In the genomic region with DNA sequence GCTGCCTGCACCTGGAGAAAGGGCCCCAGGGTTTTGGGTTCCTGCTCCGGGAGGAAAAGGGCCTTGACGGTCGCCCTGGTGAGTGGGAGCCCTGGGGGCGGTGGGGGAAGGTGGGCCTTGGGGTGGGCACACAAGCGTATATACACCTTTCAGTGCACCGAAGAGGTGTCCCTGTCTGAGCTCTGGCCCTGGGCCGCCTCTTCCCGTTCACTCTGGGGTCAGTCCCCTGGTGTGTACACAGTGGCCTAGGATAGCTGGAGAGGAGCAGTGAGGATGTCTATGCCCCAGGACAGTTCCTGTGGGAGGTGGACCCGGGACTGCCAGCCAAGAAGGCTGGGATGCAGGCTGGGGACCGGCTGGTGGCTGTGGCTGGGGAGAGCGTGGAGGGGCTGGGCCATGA, we compare ENCODE assay signal across 2 cellular contexts.
TF ChIP-seq lines count a peak whose summit lies in the region.

No MANE protein-coding gene starts in this region.

TF ChIP-seq in SK-N-SH, 30 proteins besides CTCF, POLR2A, EP300 and RAD21:
- TF ChIP-seq FOXM1 (IDR thresholded peaks at IDR 0.05; ENCODE audit: low read depth) (no peak), FOSL2 (IDR thresholded peaks at IDR 0.05; ENCODE audit: borderline replicate concordance, low read depth) (no peak), EZH2phosphoT487 (IDR thresholded peaks at IDR 0.05; ENCODE audit: borderline replicate concordance, low read depth) (no peak), MXI1 (IDR thresholded peaks at IDR 0.05; ENCODE audit: low read depth, low read length) (no peak)

TF ChIP-seq in SK-N-SH treated with all-trans-retinoic acid at 6 μM for 48 hours, 23 proteins besides CTCF, POLR2A, EP300 and RAD21:
- TF ChIP-seq TCF4 (CRISPR knock-in tag; IDR thresholded peaks at IDR 0.05; ENCODE audit: borderline replicate concordance) (no peak), ARNTL (CRISPR knock-in tag; IDR thresholded peaks at IDR 0.05; ENCODE audit: borderline replicate concordance, low read depth) (no peak), OSR1 (CRISPR knock-in tag; IDR thresholded peaks at IDR 0.05) (no peak), CSDC2 (CRISPR knock-in tag; IDR thresholded peaks at IDR 0.05) (no peak), GLIS3 (CRISPR knock-in tag; IDR thresholded peaks at IDR 0.05) (no peak), PPARA (CRISPR knock-in tag; IDR thresholded peaks at IDR 0.05; ENCODE audit: borderline replicate concordance) (no peak), ZNF8 (CRISPR knock-in tag; IDR thresholded peaks at IDR 0.05) (no peak), ISL1 (CRISPR knock-in tag; IDR thresholded peaks at IDR 0.05) (no peak), ESRRG (CRISPR knock-in tag; IDR thresholded peaks at IDR 0.05) (no peak), BACH2 (CRISPR knock-in tag; IDR thresholded peaks at IDR 0.05; ENCODE audit: borderline replicate concordance) (no peak), TOX (CRISPR knock-in tag; IDR thresholded peaks at IDR 0.05; ENCODE audit: borderline replicate concordance) (no peak), CSRNP3 (CRISPR knock-in tag; IDR thresholded peaks at IDR 0.05) (no peak), ZFP3 (CRISPR knock-in tag; IDR thresholded peaks at IDR 0.05) (no peak), ZFP30 (CRISPR knock-in tag; IDR thresholded peaks at IDR 0.05) (no peak)
- TF ChIP-seq, protein P1, sequence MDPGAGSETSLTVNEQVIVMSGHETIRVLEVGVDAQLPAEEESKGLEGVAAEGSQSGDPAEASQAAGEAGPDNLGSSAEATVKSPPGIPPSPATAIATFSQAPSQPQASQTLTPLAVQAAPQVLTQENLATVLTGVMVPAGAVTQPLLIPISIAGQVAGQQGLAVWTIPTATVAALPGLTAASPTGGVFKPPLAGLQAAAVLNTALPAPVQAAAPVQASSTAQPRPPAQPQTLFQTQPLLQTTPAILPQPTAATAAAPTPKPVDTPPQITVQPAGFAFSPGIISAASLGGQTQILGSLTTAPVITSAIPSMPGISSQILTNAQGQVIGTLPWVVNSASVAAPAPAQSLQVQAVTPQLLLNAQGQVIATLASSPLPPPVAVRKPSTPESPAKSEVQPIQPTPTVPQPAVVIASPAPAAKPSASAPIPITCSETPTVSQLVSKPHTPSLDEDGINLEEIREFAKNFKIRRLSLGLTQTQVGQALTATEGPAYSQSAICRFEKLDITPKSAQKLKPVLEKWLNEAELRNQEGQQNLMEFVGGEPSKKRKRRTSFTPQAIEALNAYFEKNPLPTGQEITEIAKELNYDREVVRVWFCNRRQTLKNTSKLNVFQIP (CRISPR knock-in tag; IDR thresholded peaks at IDR 0.05; ENCODE audit: borderline replicate concordance, low read depth): no peak
